In the genomic region with DNA sequence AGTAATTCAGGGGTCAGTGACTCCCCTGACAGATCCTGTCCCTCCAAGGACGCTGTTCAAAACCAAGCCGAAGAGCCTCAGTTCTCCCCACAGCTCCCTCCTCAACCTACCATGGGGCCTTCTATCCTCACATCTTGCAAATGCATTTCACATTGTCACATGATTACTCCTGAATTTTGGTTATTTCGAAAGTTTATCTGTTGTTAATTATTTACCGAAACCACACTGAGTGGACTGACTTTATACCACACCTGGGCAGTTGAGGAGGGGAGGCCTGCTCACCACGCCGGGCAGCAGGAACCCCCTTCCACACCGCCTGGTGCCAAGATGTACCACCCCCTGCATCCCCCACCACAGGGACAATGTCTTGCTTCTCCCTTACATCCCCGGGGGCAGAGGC, we compare ENCODE assay signal across 16 cellular contexts. TPM values are rescaled to one million over a fixed set of nuclear protein-coding genes. Genes with fewer than 3 reads are reported as not detected.
DNase-seq lines count a peak whose midpoint lies in the region; TF ChIP-seq lines count a peak whose summit lies in the region.
"Had no signal": no experiment of that assay in that cellular context is flagged by ENCODE, and none has a peak within 500 bp of the region (broad histone marks: within the 10 kb centered on the region; RNA-seq: fewer than 3 reads in every experiment).

No MANE protein-coding gene starts in this region.

- H3K36me3 Mint-ChIP-seq in HFFc6 (ENCODE audit: low read depth) (peaks cover 11% of the 10 kb centered on the region; the same call in 1 of the 2 replicates), endodermal cell (ENCODE audit: low read depth) (no peaks in the 10 kb centered on the region), nephron (ENCODE audit: low read depth) (peaks cover 4% of the 10 kb centered on the region)
- H3K36me3 Mint-ChIP-seq: activated CD8-positive, alpha-beta memory T cell treated with anti-CD3 and anti-CD28 coated beads, Interleukin-2, amount 10 ng/mL, durations not matched to agents 7 days and 5 days; activated naive CD4-positive, alpha-beta T cell treated with anti-CD3 and anti-CD28 coated beads, Interleukin-2, amount 50 U/mL, for 72 hours had no signal

- H3K9me3 Mint-ChIP-seq in HFFc6 (no peaks in the 10 kb centered on the region), endodermal cell (no peaks in the 10 kb centered on the region), nephron (no peaks in the 10 kb centered on the region)
- H3K9me3 Mint-ChIP-seq: activated naive CD4-positive, alpha-beta T cell treated with anti-CD3 and anti-CD28 coated beads, Interleukin-2, amount 50 U/mL, for 72 hours; central memory CD8-positive, alpha-beta T cell; H9 had no signal

- DNase-seq in HFFc6 (no peak), endodermal cell (no peak), lower leg skin (ENCODE audit: low spot score in 2 of 2) (no peak), NCI-H146 (lab: John Stamatoyannopoulos, UW) (no peak), C1 segment of cervical spinal cord (lab: John Stamatoyannopoulos, UW) (no peak)
- DNase-seq in stimulated activated naive CD4-positive, alpha-beta T cell treated with Interleukin-2 at 50 U/mL for 16 hours (lab: John Stamatoyannopoulos, UW): no peak
- DNase-seq: activated CD8-positive, alpha-beta memory T cell treated with anti-CD3 and anti-CD28 coated beads, Interleukin-2, amount 10 ng/mL, durations not matched to agents 7 days and 5 days; MV-4-11; NCI-H2107; NCI-H774; stimulated activated CD8-positive, alpha-beta memory T cell treated with anti-CD3 and anti-CD28 coated beads, Interleukin-4, amount 100 ng/mL, for 48 hours had no signal

- WGBS in endodermal cell (ENCODE audit: insufficient coverage in 1 of 2, insufficient read length in 1 of 2), 2 experiments: 83 to 91% methylated on average over 2 to 8 of the region's 8 CpGs
- 72 to 79% methylated on average over 8 of the region's 8 CpGs for WGBS in lower leg skin, 2 donors

- no peak for TF ChIP-seq POLR2A in lower leg skin (IDR thresholded peaks at IDR 0.05)

- no peaks in the 10 kb centered on the region for H3K27me3 ChIP-seq in endodermal cell (ENCODE audit: control insufficient read depth, insufficient read depth, low read length, poor library complexity, severe bottlenecking)

- peak overlapping the region; percentile 86; the same call in 1 of the 2 replicates for H3K4me3 Mint-ChIP-seq in HFFc6
- no peak overlapping the region for H3K4me3 Mint-ChIP-seq in endodermal cell
- H3K4me3 Mint-ChIP-seq in nephron: peak overlapping the region; percentile 28 to 31 (median 31)
- H3K4me3 Mint-ChIP-seq: activated CD8-positive, alpha-beta memory T cell treated with anti-CD3 and anti-CD28 coated beads, Interleukin-2, amount 10 ng/mL, durations not matched to agents 7 days and 5 days; central memory CD8-positive, alpha-beta T cell; H9 had no signal

- no peak for TF ChIP-seq CTCF in HFFc6 (IDR thresholded peaks at IDR 0.05)
- TF ChIP-seq CTCF in endodermal cell (conservative IDR thresholded peaks at IDR 0.05): no peak
- no peak for TF ChIP-seq CTCF in nephron (IDR thresholded peaks at IDR 0.05; ENCODE audit: unreplicated experiment in 3 of 3)
- no peak for TF ChIP-seq CTCF in lower leg skin (IDR thresholded peaks at IDR 0.05)

- H3K4me1 Mint-ChIP-seq in HFFc6 (ENCODE audit: low read depth) (peaks cover 71% of the 10 kb centered on the region), endodermal cell (peaks cover 26% of the 10 kb centered on the region), nephron (peaks cover 62% of the 10 kb centered on the region)

- H3K4me3 ChIP-seq in endodermal cell (ENCODE audit: low read length) (no peak overlapping the region), lower leg skin (ENCODE audit: low read depth, poor library complexity, severe bottlenecking) (no peak overlapping the region)

- H3K27ac ChIP-seq in endodermal cell (ENCODE audit: low read depth, low read length): no peak overlapping the region
- peak overlapping the region; percentile 78 for H3K27ac ChIP-seq in temporal lobe (ENCODE audit: low read depth, low read length)

- H3K27me3 Mint-ChIP-seq in HFFc6 (ENCODE audit: insufficient read depth): peaks cover 3% of the 10 kb centered on the region
- no peaks in the 10 kb centered on the region for H3K27me3 Mint-ChIP-seq in endodermal cell (ENCODE audit: insufficient read depth)
- H3K27me3 Mint-ChIP-seq in nephron (ENCODE audit: low read depth): peaks cover 8% of the 10 kb centered on the region

- H3K27ac Mint-ChIP-seq in HFFc6: peak overlapping the region; percentile 51
- H3K27ac Mint-ChIP-seq in endodermal cell: peak overlapping the region; percentile 32
- H3K27ac Mint-ChIP-seq in nephron: peak overlapping the region; percentile 35 to 64 (median 62)
- H3K27ac Mint-ChIP-seq: activated CD8-positive, alpha-beta memory T cell treated with anti-CD3 and anti-CD28 coated beads, Interleukin-2, amount 10 ng/mL, durations not matched to agents 7 days and 5 days had no signal

- H3K9me3 ChIP-seq in endodermal cell (ENCODE audit: control insufficient read depth, low read length): no peaks in the 10 kb centered on the region

- H3K36me3 ChIP-seq in endodermal cell (ENCODE audit: control insufficient read depth, insufficient read depth, low read length): no peaks in the 10 kb centered on the region

- H3K4me1 ChIP-seq in endodermal cell (ENCODE audit: control insufficient read depth, insufficient read depth, low read length): no peaks in the 10 kb centered on the region

- intact Hi-C loops in lower leg skin (cut with DNase I; ENCODE audit: low total_unique reads): no loop called here

- no peak overlapping the region for H3K9ac ChIP-seq in endodermal cell (ENCODE audit: extremely low read depth, low read length, poor library complexity, severe bottlenecking)

RNA-seq across cellular contexts. Expression of gene TIMP2, which starts 4.7 kb away (rescaled TPM):
- 100 to 1,000 TPM; 547 to 705 (median 601) TPM for total RNA-seq in HFFc6 (2021; fragmentation: NEBNext Ultra II Directional; extraction: Animal tissue kit (Norgen Biotek cat#: 25700))
- total RNA-seq in endodermal cell: 10 to 100 TPM; 36.9 to 42.7 TPM
- 61.1 TPM for polyA plus RNA-seq in endodermal cell (2013, experiment 1 of 2)
- polyA plus RNA-seq in endodermal cell (2013, experiment 2 of 2): 60.7 TPM
- 70.6 TPM for total RNA-seq in temporal lobe
- 100 to 1,000 TPM in 2 of 4 donors, 10 to 100 TPM in 2; 69.7 to 203 (median 94.8) TPM for total RNA-seq in lower leg skin

RNA-seq across cellular contexts. Expression of gene CEP295NL, which starts 17.5 kb away (rescaled TPM):
- 1 to 10 TPM in 4 of 6 experiments, under 1 TPM in 2; 0.85 to 2.7 (median 1.6) TPM for total RNA-seq in HFFc6 (2021; fragmentation: NEBNext Ultra II Directional; extraction: Animal tissue kit (Norgen Biotek cat#: 25700))
- total RNA-seq in endodermal cell (1 to 10 TPM in 1 of 2 donors, under 1 TPM in 1; 0.97 to 2.2 TPM), temporal lobe (1.7 TPM), lower leg skin (1 to 10 TPM; 2.0 to 2.9 (median 2.6) TPM)
- 0.43 TPM for polyA plus RNA-seq in endodermal cell (2013, experiment 1 of 2)
- 0.37 TPM for polyA plus RNA-seq in endodermal cell (2013, experiment 2 of 2)

RNA-seq across cellular contexts. Expression of gene LGALS3BP, which starts 59.2 kb away (rescaled TPM):
- total RNA-seq in HFFc6 (2021; fragmentation: NEBNext Ultra II Directional; extraction: Animal tissue kit (Norgen Biotek cat#: 25700)): 10 to 100 TPM; 31.1 to 46.4 (median 43.4) TPM
- 10 to 100 TPM; 23.3 to 71.4 TPM for total RNA-seq in endodermal cell
- 51.4 TPM for polyA plus RNA-seq in endodermal cell (2013, experiment 1 of 2)
- polyA plus RNA-seq in endodermal cell (2013, experiment 2 of 2): 47.9 TPM
- total RNA-seq in temporal lobe: 19.7 TPM
- total RNA-seq in lower leg skin: 10 to 100 TPM; 38.5 to 84.1 (median 45.7) TPM
